ENCODE assay signal across 8 cellular contexts in the genomic region with DNA sequence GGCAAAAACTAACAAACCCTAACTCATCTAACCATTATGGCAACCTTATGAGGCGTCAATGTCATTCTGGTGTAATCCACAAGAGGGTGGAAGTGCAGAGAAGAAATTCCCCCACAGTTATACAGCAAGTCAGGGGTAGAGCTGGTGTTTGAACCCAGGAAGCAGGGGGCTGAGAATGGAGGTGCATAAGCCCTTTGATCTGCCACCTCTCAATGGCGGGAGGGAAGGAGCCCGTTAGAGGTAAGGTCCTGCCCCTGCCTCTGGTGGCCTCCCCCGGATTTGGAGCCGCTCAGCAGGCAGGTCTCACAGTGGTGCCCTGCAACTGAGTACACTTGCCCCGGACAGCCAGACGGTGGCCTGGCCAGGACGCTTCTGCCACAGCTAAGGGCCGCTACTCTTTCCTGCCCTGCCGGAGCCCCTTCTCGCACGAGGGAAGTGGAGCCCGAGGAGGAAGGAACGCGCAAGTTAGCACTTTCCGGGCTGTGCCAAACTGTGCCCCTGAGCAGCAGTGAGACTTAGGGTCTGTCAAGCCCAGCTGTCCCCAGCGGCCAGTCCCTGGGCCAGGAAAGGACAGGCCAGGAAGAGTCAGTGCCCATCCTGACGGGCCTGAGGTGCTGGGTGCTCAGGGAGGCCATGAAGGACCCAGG. TPM values are rescaled to one million over a fixed set of nuclear protein-coding genes. Genes with fewer than 3 reads are reported as not detected.
DNase-seq lines count a peak whose midpoint lies in the region; TF ChIP-seq lines count a peak whose summit lies in the region.

No MANE protein-coding gene starts in this region.

- in situ Hi-C loops in astrocyte of the cerebellum (cut with HindIII; ENCODE audit: low sequenced_read_pairs): loop anchor here (25.0 kb wide), 1 partner anchor 114 kb away; a partner anchor contains a TSS

- TF ChIP-seq CTCF in Loucy (conservative IDR thresholded peaks at IDR 0.05; ENCODE audit: low read length) (peak; percentile 74), astrocyte of the cerebellum (IDR thresholded peaks at IDR 0.05; ENCODE audit: low read depth, low read length, missing control alignments) (peak; percentile 15)

- no peak overlapping the region for H3K27ac ChIP-seq in CD8-positive, alpha-beta memory T cell (ENCODE audit: low read depth, low read length)

- no peaks in the 10 kb centered on the region for H4K20me1 ChIP-seq in Loucy (ENCODE audit: insufficient read depth, low read length, poor library complexity, severe bottlenecking)

- peak overlapping the region in 5 of 7 donors; percentile 25 to 54 (median 44) for H3K4me3 Mint-ChIP-seq in CD8-positive, alpha-beta memory T cell

- CTCF ChIA-PET in CD8-positive, alpha-beta memory T cell (lab: Charles Lee): interaction anchor here (0.7 to 15.2 kb wide), 16 partner anchors 8 to 348 kb away, joined by 3 to 255 read pairs (median 4); a partner anchor contains a TSS

- H3K4me1 Mint-ChIP-seq in CD8-positive, alpha-beta memory T cell: peaks cover 50 to 66% (median 58%) of the 10 kb centered on the region in 3 donors

- no peaks in the 10 kb centered on the region for H3K36me3 ChIP-seq in CD8-positive, alpha-beta memory T cell (ENCODE audit: insufficient read depth, low read length)
- no peaks in the 10 kb centered on the region for H3K36me3 ChIP-seq in Loucy (ENCODE audit: insufficient read depth, low read length)

- H3K27ac Mint-ChIP-seq in CD8-positive, alpha-beta memory T cell: peak overlapping the region; percentile 45 to 96 (median 82)

- POLR2A ChIA-PET in CD8-positive, alpha-beta memory T cell (lab: Charles Lee): interaction anchor here (0.6 to 2.4 kb wide), 5 partner anchors 8 to 505 kb away, joined by 3 to 8 read pairs (median 3); a partner anchor contains a TSS

- peaks cover 39% of the 10 kb centered on the region for H3K79me2 ChIP-seq in Loucy (ENCODE audit: insufficient read depth, low read length)

- peaks cover 41% of the 10 kb centered on the region for H3K4me1 ChIP-seq in CD8-positive, alpha-beta memory T cell (ENCODE audit: insufficient read depth, low read length)
- H3K4me1 ChIP-seq in Loucy (ENCODE audit: insufficient read depth, low read length, poor library complexity, severe bottlenecking): peaks cover 66% of the 10 kb centered on the region

- no peaks in the 10 kb centered on the region for H3K27me3 ChIP-seq in CD8-positive, alpha-beta memory T cell (ENCODE audit: insufficient read depth, low read length, poor library complexity, severe bottlenecking)
- no peaks in the 10 kb centered on the region for H3K27me3 ChIP-seq in Loucy (ENCODE audit: insufficient read depth, low read length, poor library complexity, severe bottlenecking)

- peaks cover 8% of the 10 kb centered on the region; the same call in 1 of the 2 replicates for H3F3A ChIP-seq in Loucy (ENCODE audit: low read depth)

- peak in 3 of 5 donors; percentile 54 to 70 (median 69) for DNase-seq in CD8-positive, alpha-beta memory T cell
- DNase-seq in astrocyte of the cerebellum (ENCODE audit: low read depth) (no peak), mesenteric fat pad (ENCODE audit: low spot score) (peak; percentile 88), NCI-H2029 (lab: John Stamatoyannopoulos, UW) (no peak), iPS-NIHi11 (ENCODE audit: low spot score) (no peak), EL (no peak), NCI-H2171 treated with DMSO at 0.1 percent for 48 hours (lab: John Stamatoyannopoulos, UW) (no peak)

- H3K36me3 Mint-ChIP-seq in CD8-positive, alpha-beta memory T cell: peaks cover 0 to 7% (median 0%) of the 10 kb centered on the region in 3 donors

- no peak overlapping the region for H2AFZ ChIP-seq in Loucy (ENCODE audit: low read length)

- H3K9me3 ChIP-seq in CD8-positive, alpha-beta memory T cell (ENCODE audit: low read length): no peaks in the 10 kb centered on the region
- no peaks in the 10 kb centered on the region for H3K9me3 ChIP-seq in Loucy (ENCODE audit: insufficient read depth, low read depth, low read length)

- no peaks in the 10 kb centered on the region for H3K9me2 ChIP-seq in Loucy (replicated peaks; ENCODE audit: low read depth, low read length)

- H3K27me3 Mint-ChIP-seq in CD8-positive, alpha-beta memory T cell: peaks cover 0 to 1% of the 10 kb centered on the region in 2 donors

- peak overlapping the region; percentile 79 for H3K9ac ChIP-seq in Loucy (ENCODE audit: low read depth, low read length, poor library complexity, severe bottlenecking)

- no peak overlapping the region for H3K4me3 ChIP-seq in CD8-positive, alpha-beta memory T cell (ENCODE audit: low read length)
- H3K4me3 ChIP-seq in Loucy (ENCODE audit: low read length, poor library complexity, severe bottlenecking) (peak overlapping the region; percentile 66), astrocyte of the cerebellum (ENCODE audit: low read depth, low read length) (no peak overlapping the region)

- peak overlapping the region; percentile 90 for H3K4me2 ChIP-seq in Loucy (ENCODE audit: low read depth, low read length, poor library complexity, severe bottlenecking)

- no peaks in the 10 kb centered on the region for H3K9me3 Mint-ChIP-seq in CD8-positive, alpha-beta memory T cell

RNA-seq across cellular contexts. Expression of a gene that starts 1.1 kb away (rescaled TPM):
- 1 to 10 TPM; 5.4 to 8.0 TPM for total RNA-seq in CD8-positive, alpha-beta memory T cell
- 67.9 TPM for polyA plus RNA-seq in CD8-positive, alpha-beta memory T cell
- total RNA-seq in mesenteric fat pad: 3.2 TPM

RNA-seq across cellular contexts. Expression of a gene that starts 26.4 kb away (rescaled TPM):
- under 1 TPM; 0.48 to 0.91 TPM for total RNA-seq in CD8-positive, alpha-beta memory T cell
- not detected for polyA plus RNA-seq in CD8-positive, alpha-beta memory T cell
- total RNA-seq in mesenteric fat pad: 0.45 TPM

RNA-seq across cellular contexts. Expression of a gene that starts 53.0 kb away (rescaled TPM):
- total RNA-seq in CD8-positive, alpha-beta memory T cell: under 1 TPM in 1 of 2 experiments, not detected in 1; 0.11 TPM
- polyA plus RNA-seq in CD8-positive, alpha-beta memory T cell: not detected
- 21.5 TPM for total RNA-seq in mesenteric fat pad

Comparison
In these comparisons a context has a peak if more than half of its experiments do, and no peak if none do; other contexts are left out.
1. DNase-seq: peak in CD8-positive, alpha-beta memory T cell (3 of 5) and mesenteric fat pad (single experiment); none in astrocyte of the cerebellum (single experiment), NCI-H2029 (single experiment), iPS-NIHi11 (single experiment), EL (single experiment) and NCI-H2171 treated with DMSO at 0.1 percent for 48 hours (single experiment).
2. RNA of a gene that starts 53.0 kb away (total RNA-seq): 21.5 TPM in mesenteric fat pad (single experiment); 0.11 TPM in CD8-positive, alpha-beta memory T cell; every median in the first group is over 10 times any median in the second.